In the genomic region with DNA sequence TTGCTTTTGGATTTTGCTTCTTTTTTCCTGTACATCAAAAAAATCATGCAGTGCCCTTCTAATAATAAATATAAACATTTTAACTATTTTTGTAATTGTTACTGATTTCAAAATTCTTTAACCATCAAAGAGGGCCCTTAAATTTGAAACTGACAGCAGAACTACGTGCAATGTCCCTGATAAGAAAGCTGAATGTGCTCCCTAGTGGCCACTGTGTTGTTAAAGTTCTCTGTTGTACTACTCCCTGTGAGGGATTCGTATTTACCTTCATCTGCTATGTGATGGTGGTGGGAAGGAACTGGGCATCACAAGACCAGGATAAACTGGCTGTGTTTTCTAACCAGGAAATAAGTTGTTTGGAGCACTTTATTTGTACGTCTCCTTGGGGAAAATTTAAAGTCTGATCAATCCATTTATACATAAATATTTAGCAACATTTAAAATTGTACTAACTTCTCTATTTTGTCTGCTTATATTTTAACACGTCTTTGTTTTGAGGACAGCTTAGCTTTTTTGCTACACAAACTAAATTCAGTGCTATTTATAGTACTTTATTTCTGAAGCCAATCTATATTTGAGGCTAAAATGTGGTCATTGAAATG, we compare ENCODE assay signal across 9 cellular contexts.
A peak's percentile ranks its signal among the peaks of the same experiment; 100 is the strongest.
DNase-seq lines count a peak whose midpoint lies in the region; ATAC-seq, FAIRE-seq and TF ChIP-seq lines count a peak whose summit lies in the region.
"Had no signal": no experiment of that assay in that cellular context is flagged by ENCODE, and none has a peak within 500 bp of the region (broad histone marks: within the 10 kb centered on the region; RNA-seq: fewer than 3 reads in every experiment).

No MANE protein-coding gene starts in this region.

- H3K9me3 ChIP-seq in osteoblast (ENCODE audit: low read depth, low read length): no peaks in the 10 kb centered on the region

- peak; percentile 97 for FAIRE-seq in H54 (lab: Jason Lieb, UNC)

- TF ChIP-seq POLR2A in H54 (IDR thresholded peaks at IDR 0.05; ENCODE audit: low read depth, low read length): no peak

- no peaks in the 10 kb centered on the region for H3K79me2 ChIP-seq in osteoblast (ENCODE audit: insufficient read depth, low read length)

- H3K4me1 Mint-ChIP-seq in activated naive CD8-positive, alpha-beta T cell treated with anti-CD3 and anti-CD28 coated beads, Interleukin-2, amount 50 U/mL, for 24 hours: no peaks in the 10 kb centered on the region

- H3K27ac ChIP-seq in 22Rv1 (peak overlapping the region; percentile 37; the same call in 1 of the 2 replicates), osteoblast (ENCODE audit: low read depth, low read length) (no peak overlapping the region)

- no peaks in the 10 kb centered on the region for H3K27me3 ChIP-seq in osteoblast (ENCODE audit: insufficient read depth, low read length)

- H3K4me2 ChIP-seq in osteoblast (ENCODE audit: insufficient read depth, low read length): no peak overlapping the region

- no peak overlapping the region for H3K4me3 Mint-ChIP-seq in activated naive CD8-positive, alpha-beta T cell treated with anti-CD3 and anti-CD28 coated beads, Interleukin-2, amount 50 U/mL, for 24 hours
- H3K4me3 Mint-ChIP-seq: activated naive CD8-positive, alpha-beta T cell had no signal

- H3K4me3 ChIP-seq in osteoblast (ENCODE audit: insufficient read depth, low read length): no peak overlapping the region

- H2AFZ ChIP-seq in osteoblast (ENCODE audit: low read length): peak overlapping the region; percentile 45

- H3K36me3 ChIP-seq in osteoblast (ENCODE audit: insufficient read depth, low read length): no peaks in the 10 kb centered on the region

- ATAC-seq in HG02970 (IDR thresholded peaks at IDR 0.05; ENCODE audit: low FRiP score, unreplicated experiment) (no peak), HG03280 (IDR thresholded peaks at IDR 0.05; ENCODE audit: unreplicated experiment) (no peak)
- ATAC-seq in activated naive CD8-positive, alpha-beta T cell treated with anti-CD3 and anti-CD28 coated beads, Interleukin-2, amount 50 U/mL, for 24 hours: no peak

- H3K36me3 Mint-ChIP-seq in activated naive CD8-positive, alpha-beta T cell treated with anti-CD3 and anti-CD28 coated beads, Interleukin-2, amount 50 U/mL, for 24 hours (ENCODE audit: low read depth): no peaks in the 10 kb centered on the region
- H3K36me3 Mint-ChIP-seq: activated naive CD8-positive, alpha-beta T cell had no signal

- no peaks in the 10 kb centered on the region for H3K27me3 Mint-ChIP-seq in activated naive CD8-positive, alpha-beta T cell treated with anti-CD3 and anti-CD28 coated beads, Interleukin-2, amount 50 U/mL, for 24 hours
- H3K27me3 Mint-ChIP-seq: activated naive CD8-positive, alpha-beta T cell had no signal

- no peaks in the 10 kb centered on the region for H4K20me1 ChIP-seq in osteoblast (ENCODE audit: insufficient read depth, low read length)

- TF ChIP-seq CTCF in 22Rv1 (IDR thresholded peaks at IDR 0.05) (peak; percentile 81), osteoblast (IDR thresholded peaks at IDR 0.05; ENCODE audit: extremely low read depth, low read depth, low read length) (peak; percentile 64)

- peaks cover 12% of the 10 kb centered on the region for H3K9me3 Mint-ChIP-seq in activated naive CD8-positive, alpha-beta T cell treated with anti-CD3 and anti-CD28 coated beads, Interleukin-2, amount 50 U/mL, for 24 hours

- DNase-seq in H54 (ENCODE audit: insufficient read length, low spot score) (no peak), NCI-H82 (lab: John Stamatoyannopoulos, UW) (peak; percentile 82), dermis microvascular lymphatic vessel endothelial cell (ENCODE audit: low read depth in 2 of 2) (peak; percentile 48 to 52), osteoblast (ENCODE audit: insufficient read length, low spot score, missing footprints) (no peak)
- no peak for DNase-seq in activated naive CD8-positive, alpha-beta T cell treated with anti-CD3 and anti-CD28 coated beads, Interleukin-2, amount 50 U/mL, for 24 hours

- H3K4me1 ChIP-seq in osteoblast (ENCODE audit: insufficient read depth, low read length): no peaks in the 10 kb centered on the region

- no peak overlapping the region for H3K27ac Mint-ChIP-seq in activated naive CD8-positive, alpha-beta T cell treated with anti-CD3 and anti-CD28 coated beads, Interleukin-2, amount 50 U/mL, for 24 hours
- H3K27ac Mint-ChIP-seq: activated naive CD8-positive, alpha-beta T cell had no signal

Comparison
In these comparisons a context has a peak if more than half of its experiments do, and no peak if none do; other contexts are left out.
1. DNase-seq: peak in NCI-H82 (single experiment) and dermis microvascular lymphatic vessel endothelial cell (2 of 2); none in H54 (single experiment), osteoblast (single experiment) and activated naive CD8-positive, alpha-beta T cell treated with anti-CD3 and anti-CD28 coated beads, Interleukin-2, amount 50 U/mL, for 24 hours (single experiment).